ENCODE assay signal across 1 cellular context in the genomic region with DNA sequence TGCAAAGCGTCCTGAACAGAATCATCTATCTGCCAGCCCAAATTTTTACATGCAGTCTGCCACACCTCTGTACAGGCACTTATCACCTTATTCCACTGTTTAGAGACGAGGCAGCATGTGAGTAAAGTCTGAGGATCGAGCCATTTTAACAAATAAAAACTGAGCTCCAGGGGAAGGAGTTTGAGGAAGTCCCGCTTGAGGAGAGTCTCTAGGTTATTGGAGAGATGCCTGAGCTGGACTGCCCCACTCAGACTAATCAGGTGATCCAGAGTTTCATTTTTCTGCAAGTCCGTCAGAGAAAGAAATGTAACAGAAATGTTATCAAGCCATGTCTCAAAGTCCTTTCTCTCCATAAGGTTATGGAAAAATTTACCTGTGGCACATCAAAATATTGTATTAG.
TF ChIP-seq lines count a peak whose summit lies in the region.

No MANE protein-coding gene starts in this region.

TF ChIP-seq in GM12878, 131 proteins besides CTCF, POLR2A, EP300 and RAD21:
- TF ChIP-seq SP1 (IDR thresholded peaks at IDR 0.05; ENCODE audit: low read depth, low read length) = no peak
- TF ChIP-seq, protein P1, sequence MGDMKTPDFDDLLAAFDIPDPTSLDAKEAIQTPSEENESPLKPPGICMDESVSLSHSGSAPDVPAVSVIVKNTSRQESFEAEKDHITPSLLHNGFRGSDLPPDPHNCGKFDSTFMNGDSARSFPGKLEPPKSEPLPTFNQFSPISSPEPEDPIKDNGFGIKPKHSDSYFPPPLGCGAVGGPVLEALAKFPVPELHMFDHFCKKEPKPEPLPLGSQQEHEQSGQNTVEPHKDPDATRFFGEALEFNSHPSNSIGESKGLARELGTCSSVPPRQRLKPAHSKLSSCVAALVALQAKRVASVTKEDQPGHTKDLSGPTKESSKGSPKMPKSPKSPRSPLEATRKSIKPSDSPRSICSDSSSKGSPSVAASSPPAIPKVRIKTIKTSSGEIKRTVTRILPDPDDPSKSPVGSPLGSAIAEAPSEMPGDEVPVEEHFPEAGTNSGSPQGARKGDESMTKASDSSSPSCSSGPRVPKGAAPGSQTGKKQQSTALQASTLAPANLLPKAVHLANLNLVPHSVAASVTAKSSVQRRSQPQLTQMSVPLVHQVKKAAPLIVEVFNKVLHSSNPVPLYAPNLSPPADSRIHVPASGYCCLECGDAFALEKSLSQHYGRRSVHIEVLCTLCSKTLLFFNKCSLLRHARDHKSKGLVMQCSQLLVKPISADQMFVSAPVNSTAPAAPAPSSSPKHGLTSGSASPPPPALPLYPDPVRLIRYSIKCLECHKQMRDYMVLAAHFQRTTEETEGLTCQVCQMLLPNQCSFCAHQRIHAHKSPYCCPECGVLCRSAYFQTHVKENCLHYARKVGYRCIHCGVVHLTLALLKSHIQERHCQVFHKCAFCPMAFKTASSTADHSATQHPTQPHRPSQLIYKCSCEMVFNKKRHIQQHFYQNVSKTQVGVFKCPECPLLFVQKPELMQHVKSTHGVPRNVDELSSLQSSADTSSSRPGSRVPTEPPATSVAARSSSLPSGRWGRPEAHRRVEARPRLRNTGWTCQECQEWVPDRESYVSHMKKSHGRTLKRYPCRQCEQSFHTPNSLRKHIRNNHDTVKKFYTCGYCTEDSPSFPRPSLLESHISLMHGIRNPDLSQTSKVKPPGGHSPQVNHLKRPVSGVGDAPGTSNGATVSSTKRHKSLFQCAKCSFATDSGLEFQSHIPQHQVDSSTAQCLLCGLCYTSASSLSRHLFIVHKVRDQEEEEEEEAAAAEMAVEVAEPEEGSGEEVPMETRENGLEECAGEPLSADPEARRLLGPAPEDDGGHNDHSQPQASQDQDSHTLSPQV (IDR thresholded peaks at IDR 0.05) = no peak
- TF ChIP-seq, protein P2, sequence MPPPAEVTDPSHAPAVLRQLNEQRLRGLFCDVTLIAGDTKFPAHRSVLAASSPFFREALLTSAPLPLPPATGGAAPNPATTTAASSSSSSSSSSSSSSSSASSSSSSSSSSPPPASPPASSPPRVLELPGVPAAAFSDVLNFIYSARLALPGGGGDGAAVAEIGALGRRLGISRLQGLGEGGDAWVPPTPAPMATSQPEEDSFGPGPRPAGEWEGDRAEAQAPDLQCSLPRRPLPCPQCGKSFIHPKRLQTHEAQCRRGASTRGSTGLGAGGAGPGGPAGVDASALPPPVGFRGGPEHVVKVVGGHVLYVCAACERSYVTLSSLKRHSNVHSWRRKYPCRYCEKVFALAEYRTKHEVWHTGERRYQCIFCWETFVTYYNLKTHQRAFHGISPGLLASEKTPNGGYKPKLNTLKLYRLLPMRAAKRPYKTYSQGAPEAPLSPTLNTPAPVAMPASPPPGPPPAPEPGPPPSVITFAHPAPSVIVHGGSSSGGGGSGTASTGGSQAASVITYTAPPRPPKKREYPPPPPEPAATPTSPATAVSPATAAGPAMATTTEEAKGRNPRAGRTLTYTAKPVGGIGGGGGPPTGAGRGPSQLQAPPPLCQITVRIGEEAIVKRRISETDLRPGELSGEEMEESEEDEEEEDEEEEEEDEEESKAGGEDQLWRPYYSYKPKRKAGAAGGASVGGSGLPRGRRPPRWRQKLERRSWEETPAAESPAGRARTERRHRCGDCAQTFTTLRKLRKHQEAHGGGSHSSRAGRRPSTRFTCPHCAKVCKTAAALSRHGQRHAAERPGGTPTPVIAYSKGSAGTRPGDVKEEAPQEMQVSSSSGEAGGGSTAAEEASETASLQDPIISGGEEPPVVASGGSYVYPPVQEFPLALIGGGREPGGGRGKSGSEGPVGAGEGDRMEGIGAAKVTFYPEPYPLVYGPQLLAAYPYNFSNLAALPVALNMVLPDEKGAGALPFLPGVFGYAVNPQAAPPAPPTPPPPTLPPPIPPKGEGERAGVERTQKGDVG (CRISPR knock-in tag; IDR thresholded peaks at IDR 0.05) = no peak
- TF ChIP-seq ZNF622 (IDR thresholded peaks at IDR 0.05) = no peak
- TF ChIP-seq IRF4 (IDR thresholded peaks at IDR 0.05; ENCODE audit: low read depth, low read length) = no peak
